Comparison of ENCODE assay signal across 15 cellular contexts in genomic region chr5:98458004-98458403, GRCh38.
DNase-seq lines count a peak whose midpoint lies in the region; ATAC-seq and TF ChIP-seq lines count a peak whose summit lies in the region.
"Had no signal": no experiment of that assay in that cellular context is flagged by ENCODE, and none has a peak within 500 bp of the region (broad histone marks: within the 10 kb centered on the region; RNA-seq: fewer than 3 reads in every experiment).

No MANE protein-coding gene starts in this region.

- peak overlapping the region; percentile 72; the same call in 1 of the 2 replicates for H2BK20ac ChIP-seq in IMR-90 (ENCODE audit: low read depth, low read length)

- no peaks in the 10 kb centered on the region for H3K79me2 ChIP-seq in osteoblast (ENCODE audit: insufficient read depth, low read length)

- H2BK120ac ChIP-seq in IMR-90 (ENCODE audit: low read depth, low read length), result peak overlapping the region; percentile 33; the same call in 1 of the 2 replicates

- in situ Hi-C loops in IMR-90 (cut with MboI; ENCODE audit: low sequenced_read_pairs), result loop anchor here (10.0 kb wide), 1 partner anchor 307 kb away; no protein-coding TSS in a partner anchor

- H3K18ac ChIP-seq in IMR-90 (ENCODE audit: low read depth, low read length), result peak overlapping the region; percentile 26; the same call in 1 of the 2 replicates

- 0 out of 4 replicates have a peak, but pooled peaks cover 0 to 8% of the 10 kb centered on the region in 2 experiments for H3K79me1 ChIP-seq in IMR-90 (ENCODE audit: low read depth in 1 of 2, low read length in 2 of 2)

- intact Hi-C loops in IMR-90 (cut with micrococcal nuclease), result no loop called here

- no peaks in the 10 kb centered on the region for H3K27me3 ChIP-seq in IMR-90 (ENCODE audit: control insufficient read depth, insufficient read depth, low read length)
- H3K27me3 ChIP-seq in osteoblast (ENCODE audit: insufficient read depth, low read length), result no peaks in the 10 kb centered on the region

- peak overlapping the region; percentile 11; the same call in 1 of the 2 replicates for H3K4ac ChIP-seq in IMR-90 (ENCODE audit: low read depth, low read length)

- no CpG with 5 or more reads among the region's 2 CpGs for WGBS in IMR-90 (ENCODE audit: extremely low coverage in 2 of 2, insufficient read length in 1 of 2), 2 experiments

- dilution Hi-C loops in IMR-90 (cut with HindIII; ENCODE audit: low sequenced_read_pairs, unreplicated experiment), result no loop called here

- POLR2A ChIA-PET in IMR-90 (lab: Charles Lee; ENCODE audit: unreplicated experiment), result interaction anchor here (0.8 kb wide), 1 partner anchor 11 kb away, joined by 3 read pairs; no protein-coding TSS in a partner anchor

- peak overlapping the region; percentile 93 for H2BK5ac ChIP-seq in IMR-90 (ENCODE audit: low read depth, low read length, poor library complexity, severe bottlenecking)

- 0 out of 2 replicates have a peak overlapping the region, but pooled peaks have one; percentile 52 for H3K14ac ChIP-seq in IMR-90 (replicated peaks; ENCODE audit: low read depth, low read length)

- ATAC-seq in IMR-90 (ENCODE audit: low read depth), result peak; percentile 34; the same call in 1 of the 2 replicates
- no peak for ATAC-seq in HG02588 (IDR thresholded peaks at IDR 0.05; ENCODE audit: unreplicated experiment)
- ATAC-seq in GM18511 (IDR thresholded peaks at IDR 0.05; ENCODE audit: unreplicated experiment), result no peak
- ATAC-seq: left ventricle myocardium superior; naive thymus-derived CD4-positive, alpha-beta T cell had no signal

- BruUV-seq in IMR-90 (replicated peaks; lab: Mats Ljungman, UMichigan), result no TSS peak

- H3K36me3 ChIP-seq in IMR-90 (ENCODE audit: control insufficient read depth, insufficient read depth, low read length), result no peaks in the 10 kb centered on the region
- H3K36me3 ChIP-seq in osteoblast (ENCODE audit: insufficient read depth, low read length), result no peaks in the 10 kb centered on the region

- TF ChIP-seq POLR2A in IMR-90 (IDR thresholded peaks at IDR 0.05; ENCODE audit: low read depth, low read length), result no peak

- no peak overlapping the region for H2BK15ac ChIP-seq in IMR-90 (ENCODE audit: low read depth, low read length)

- no peak overlapping the region; the same call in 1 of the 2 replicates for H3K23ac ChIP-seq in IMR-90 (ENCODE audit: low read depth, low read length)

- H4K5ac ChIP-seq in IMR-90 (ENCODE audit: low read depth, low read length), result peak overlapping the region; percentile 39; the same call in 1 of the 2 replicates

- H3K9me1 ChIP-seq in IMR-90 (ENCODE audit: insufficient read depth, low read length), result 0 out of 2 replicates have a peak, but pooled peaks cover 5% of the 10 kb centered on the region

- H2AFZ ChIP-seq in IMR-90 (replicated peaks; ENCODE audit: low read length, poor library complexity) (no peak overlapping the region), osteoblast (ENCODE audit: low read length) (no peak overlapping the region)

- H4K91ac ChIP-seq in IMR-90 (ENCODE audit: insufficient read depth, low read depth, low read length), result no peak overlapping the region

- CTCF ChIA-PET in IMR-90 (lab: Yijun Ruan, JAX), result interaction anchor here (0.6 to 1.7 kb wide), 3 partner anchors 309 to 313 kb away, joined by 3 to 4 read pairs (median 3); no protein-coding TSS in a partner anchor

- H2AK9ac ChIP-seq in IMR-90 (replicated peaks; ENCODE audit: low read depth, low read length, poor library complexity), result no peak overlapping the region

- H4K20me1 ChIP-seq in IMR-90 (ENCODE audit: insufficient read depth, low read length), result no peaks in the 10 kb centered on the region
- H4K20me1 ChIP-seq in osteoblast (ENCODE audit: insufficient read depth, low read length), result no peaks in the 10 kb centered on the region

- no peak overlapping the region for H3K9ac ChIP-seq in IMR-90 (ENCODE audit: low read depth, low read length)

- TF ChIP-seq RAD21 in IMR-90 (IDR thresholded peaks at IDR 0.05; ENCODE audit: low read length), result no peak

- H3K4me1 ChIP-seq in IMR-90 (ENCODE audit: control insufficient read depth, insufficient read depth, low read length), result peaks cover 8% of the 10 kb centered on the region
- peaks cover 46% of the 10 kb centered on the region for H3K4me1 ChIP-seq in osteoblast (ENCODE audit: insufficient read depth, low read length)

- peak; percentile 81 for DNase-seq in ELR (ENCODE audit: low read depth)
- DNase-seq in IMR-90, result peak; percentile 95
- DNase-seq in cardiac fibroblast (ENCODE audit: low read depth in 2 of 2), result peak; percentile 41 to 84
- peak; percentile 37 for DNase-seq in osteoblast (ENCODE audit: insufficient read length, low spot score, missing footprints)
- DNase-seq in NCI-H187 (lab: John Stamatoyannopoulos, UW), result no peak
- no peak for DNase-seq in RPMI8226
- DNase-seq: activated CD4-positive, alpha-beta T cell treated with anti-CD3 and anti-CD28 coated beads for 1 hour; activated naive CD8-positive, alpha-beta T cell treated with anti-CD3 and anti-CD28 coated beads, Interleukin-2, amount 10 ng/mL, durations not matched to agents 7 days and 5 days; KBM-7; left ventricle myocardium superior; naive thymus-derived CD4-positive, alpha-beta T cell; NCI-H1436 had no signal

- H3K56ac ChIP-seq in IMR-90 (ENCODE audit: extremely low read depth, insufficient read depth, low read length), result no peak overlapping the region

- no peak overlapping the region for H2AK5ac ChIP-seq in IMR-90 (ENCODE audit: low read depth, low read length)

- peak overlapping the region in 1 of 2 experiments; percentile 47; a peak in 1 of 4 replicates for H4K8ac ChIP-seq in IMR-90 (ENCODE audit: low read depth in 2 of 2, low read length in 2 of 2)

- TF ChIP-seq CTCF in IMR-90 (conservative IDR thresholded peaks at IDR 0.05; ENCODE audit: low read depth, low read length), result no peak
- no peak for TF ChIP-seq CTCF in cardiac fibroblast (IDR thresholded peaks at IDR 0.05; ENCODE audit: low read depth, low read length)
- no peak for TF ChIP-seq CTCF in osteoblast (IDR thresholded peaks at IDR 0.05; ENCODE audit: extremely low read depth, low read depth, low read length)

- H3K4me2 ChIP-seq in IMR-90 (ENCODE audit: low read depth, low read length) (peak overlapping the region; percentile 17; the same call in 1 of the 2 replicates), osteoblast (ENCODE audit: insufficient read depth, low read length) (no peak overlapping the region)

- H3K27ac ChIP-seq in IMR-90 (ENCODE audit: insufficient read depth, low read length) (no peak overlapping the region), osteoblast (ENCODE audit: low read depth, low read length) (peak overlapping the region; percentile 71)
- H3K27ac ChIP-seq: epithelial cell of prostate had no signal

- H3K9me3 ChIP-seq in IMR-90 (ENCODE audit: control insufficient read depth, insufficient read depth, low read length), result no peaks in the 10 kb centered on the region
- H3K9me3 ChIP-seq in osteoblast (ENCODE audit: low read depth, low read length), result no peaks in the 10 kb centered on the region

- H3K4me3 ChIP-seq in IMR-90 (ENCODE audit: insufficient read depth, low read depth, low read length) (no peak overlapping the region), cardiac fibroblast (replicated peaks in 1 of 2; ENCODE audit: low read depth in 2 of 2, low read length in 2 of 2) (no peak overlapping the region), osteoblast (ENCODE audit: insufficient read depth, low read length) (no peak overlapping the region)

TF ChIP-seq in IMR-90, 13 proteins besides CTCF, POLR2A, EP300 and RAD21:
- TF ChIP-seq NFE2L2 (IDR thresholded peaks at IDR 0.05; ENCODE audit: low read depth, low read length) (peak; percentile 88), ELK1 (IDR thresholded peaks at IDR 0.05; ENCODE audit: borderline replicate concordance, low read depth, low read length) (no peak), RCOR1 (IDR thresholded peaks at IDR 0.05; ENCODE audit: insufficient replicate concordance, low read length) (no peak), BHLHE40 (IDR thresholded peaks at IDR 0.05; ENCODE audit: low read depth, low read length) (0 out of 2 replicates have a peak, but pooled peaks have one; percentile 40), SMC3 (IDR thresholded peaks at IDR 0.05; ENCODE audit: low read depth, low read length) (peak; percentile 4; the same call in 1 of the 2 replicates), FOS (IDR thresholded peaks at IDR 0.05; ENCODE audit: low read depth, low read length) (peak; percentile 50; the same call in 1 of the 2 replicates), USF2 (IDR thresholded peaks at IDR 0.05; ENCODE audit: low read depth, low read length) (peak; percentile 37; the same call in 1 of the 2 replicates), MXI1 (IDR thresholded peaks at IDR 0.05; ENCODE audit: borderline replicate concordance, low read depth, low read length) (no peak), MAFK (IDR thresholded peaks at IDR 0.05; ENCODE audit: low read depth, low read length) (peak; percentile 91), CEBPB (IDR thresholded peaks at IDR 0.05; ENCODE audit: low read depth, low read length) (no peak)

Comparison
In these comparisons a context has a peak if more than half of its experiments do, and no peak if none do; other contexts are left out.
1. DNase-seq: peak in ELR (single experiment), IMR-90 (single experiment), cardiac fibroblast (2 of 2) and osteoblast (single experiment); none in NCI-H187 (0 of 2) and RPMI8226 (single experiment).